14 cellular contexts compared by ENCODE assay signal in the genomic region with DNA sequence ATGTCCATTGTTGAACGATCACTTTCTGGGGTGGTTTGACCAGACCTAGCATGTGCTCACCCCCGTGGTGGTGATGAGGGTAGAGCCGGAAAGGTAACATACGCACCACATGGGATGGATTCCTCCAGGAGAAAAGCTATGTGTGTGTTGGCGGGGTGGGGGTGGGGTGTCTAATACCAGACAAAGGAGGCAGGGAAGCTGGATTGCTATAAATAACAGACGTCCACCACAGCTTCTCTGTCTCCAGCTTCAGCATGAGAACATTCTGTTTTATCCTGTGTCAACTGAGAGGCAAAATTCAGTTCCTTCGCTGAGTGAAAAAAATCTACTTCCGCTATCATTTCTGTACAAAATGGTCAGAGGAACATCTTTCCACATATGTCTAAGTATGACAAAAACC.
"Had no signal": no experiment of that assay in that cellular context is flagged by ENCODE, and none has a peak within 500 bp of the region (broad histone marks: within the 10 kb centered on the region; RNA-seq: fewer than 3 reads in every experiment).

No MANE protein-coding gene starts in this region.

- H3K27ac ChIP-seq: colonic mucosa, stomach, thoracic aorta, transverse colon had no signal

- H3K4me1 ChIP-seq: colonic mucosa had no signal

- DNase-seq: caudate nucleus; colonic mucosa; dermis blood vessel endothelial cell; erythroblast; islet precursor cell; naive B cell; occipital lobe; small intestine; stimulated activated CD4-positive, alpha-beta T cell treated with anti-CD3 and anti-CD28 coated beads, Interleukin-12 subunit alpha, Interleukin-12 subunit beta, amount 100 ng/mL, for 4 hours; stimulated activated naive CD4-positive, alpha-beta T cell; stomach; substantia nigra; transverse colon had no signal

- H3K4me3 ChIP-seq: colonic mucosa, stomach, thoracic aorta, transverse colon had no signal

- H3K9me3 ChIP-seq: colonic mucosa, thoracic aorta, transverse colon had no signal

- H3K36me3 ChIP-seq: colonic mucosa, stomach, thoracic aorta, transverse colon had no signal

- H3K27me3 ChIP-seq: colonic mucosa, stomach, transverse colon had no signal
